16 cellular contexts compared by ENCODE assay signal in the genomic region with DNA sequence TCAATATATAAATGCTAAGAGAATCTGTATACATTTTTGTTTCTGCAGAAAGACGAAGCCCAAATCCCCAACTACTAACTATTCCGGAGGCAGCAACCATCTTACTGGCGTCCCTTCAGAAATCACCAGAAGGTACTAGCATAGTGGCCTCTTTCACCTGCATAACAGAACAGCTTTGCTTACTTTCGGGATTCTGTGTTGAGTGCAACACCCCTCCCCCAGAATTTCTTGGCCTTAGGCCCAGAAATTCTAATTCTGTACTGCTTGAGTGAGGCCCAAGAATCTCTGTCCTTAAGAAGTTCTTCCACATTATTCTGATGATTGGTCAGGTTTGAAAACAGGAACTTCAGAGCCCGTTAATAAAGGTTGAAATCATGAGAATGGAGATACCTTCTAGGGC. TPM values are rescaled to one million over a fixed set of nuclear protein-coding genes. Genes with fewer than 3 reads are reported as not detected.
DNase-seq lines count a peak whose midpoint lies in the region; ATAC-seq and TF ChIP-seq lines count a peak whose summit lies in the region.
"Had no signal": no experiment of that assay in that cellular context is flagged by ENCODE, and none has a peak within 500 bp of the region (broad histone marks: within the 10 kb centered on the region; RNA-seq: fewer than 3 reads in every experiment).

No MANE protein-coding gene starts in this region.

- no peak for ATAC-seq in CD4-positive, alpha-beta T cell (ENCODE audit: poor library complexity)
- ATAC-seq in HG03457 (IDR thresholded peaks at IDR 0.05; ENCODE audit: unreplicated experiment): no peak
- ATAC-seq: HCT116; stimulated activated naive CD8-positive, alpha-beta T cell treated with anti-CD3 and anti-CD28 coated beads, Interleukin-15, Interleukin-2, amounts not matched to agents 100 U/mL and 50 U/mL, for 24 hours had no signal

- intact Hi-C loops in CD4-positive, alpha-beta T cell (cut with DNase I, micrococcal nuclease): no loop called here

- no peak overlapping the region for H3K27ac ChIP-seq in CD4-positive, alpha-beta T cell (ENCODE audit: low read depth, low read length)
- H3K27ac ChIP-seq in fibroblast of lung (ENCODE audit: insufficient read depth, low read length): no peak overlapping the region
- H3K27ac ChIP-seq: prostate gland, SJSA1 had no signal

- H3K27me3 Mint-ChIP-seq in CD4-positive, alpha-beta T cell: peaks cover 58% of the 10 kb centered on the region
- peaks cover 50% of the 10 kb centered on the region for H3K27me3 Mint-ChIP-seq in nephron (ENCODE audit: low read depth)

- POLR2A ChIA-PET in CD4-positive, alpha-beta T cell (lab: Charles Lee): no interaction called here

- CTCF ChIA-PET in CD4-positive, alpha-beta T cell (lab: Charles Lee): no interaction called here

- no peaks in the 10 kb centered on the region for H3K79me2 ChIP-seq in fibroblast of lung (ENCODE audit: control insufficient read depth, insufficient read depth, low read length)

- TF ChIP-seq CTCF in CD4-positive, alpha-beta T cell (IDR thresholded peaks at IDR 0.05): no peak
- TF ChIP-seq CTCF in fibroblast of lung (conservative IDR thresholded peaks at IDR 0.05 in 1 of 2, IDR thresholded peaks at IDR 0.05 in 1 of 2; ENCODE audit: low read depth in 1 of 2, low read length in 2 of 2): no peak
- TF ChIP-seq CTCF in nephron (IDR thresholded peaks at IDR 0.05; ENCODE audit: unreplicated experiment in 3 of 3): no peak

- no peak overlapping the region for H3K27ac Mint-ChIP-seq in CD4-positive, alpha-beta T cell
- peak overlapping the region; percentile 81 to 90 (median 89) for H3K27ac Mint-ChIP-seq in nephron
- H3K27ac Mint-ChIP-seq: activated B cell treated with CpG ODN at 0.5 μM for 24 hours had no signal

- H3K36me3 Mint-ChIP-seq in CD4-positive, alpha-beta T cell (ENCODE audit: low read depth): no peaks in the 10 kb centered on the region
- H3K36me3 Mint-ChIP-seq in nephron (ENCODE audit: low read depth): no peaks in the 10 kb centered on the region

- H3K36me3 ChIP-seq in fibroblast of lung (ENCODE audit: control insufficient read depth, insufficient read depth, low read length): no peaks in the 10 kb centered on the region
- H3K36me3 ChIP-seq: prostate gland, SJSA1 had no signal

- H3K9me3 Mint-ChIP-seq in CD4-positive, alpha-beta T cell: peaks cover 5% of the 10 kb centered on the region
- peaks cover 4% of the 10 kb centered on the region for H3K9me3 Mint-ChIP-seq in nephron

- no peak overlapping the region for H3K9ac ChIP-seq in fibroblast of lung (ENCODE audit: insufficient read depth, low read length)

- H3K27me3 ChIP-seq in CD4-positive, alpha-beta T cell (ENCODE audit: control insufficient read depth, insufficient read depth, low read length): peaks cover 24% of the 10 kb centered on the region
- H3K27me3 ChIP-seq in fibroblast of lung (ENCODE audit: control insufficient read depth, insufficient read depth, low read length): no peaks in the 10 kb centered on the region

- H4K20me1 ChIP-seq in fibroblast of lung (ENCODE audit: control insufficient read depth, extremely low read depth, insufficient read depth, low read length): no peaks in the 10 kb centered on the region

- no peaks in the 10 kb centered on the region for H3K9me3 ChIP-seq in CD4-positive, alpha-beta T cell (ENCODE audit: control insufficient read depth, low read length)
- no peaks in the 10 kb centered on the region for H3K9me3 ChIP-seq in fibroblast of lung (ENCODE audit: control insufficient read depth, insufficient read depth, low read depth, low read length)
- H3K9me3 ChIP-seq: prostate gland, SJSA1 had no signal

- H3K4me3 ChIP-seq in fibroblast of lung (replicated peaks in 1 of 4; ENCODE audit: control extremely low read depth in 1 of 4, insufficient read depth in 1 of 4, low read depth in 3 of 4, low read length in 4 of 4): no peak overlapping the region
- H3K4me3 ChIP-seq: prostate gland, SJSA1 had no signal

- no peak for DNase-seq in CD4-positive, alpha-beta T cell
- DNase-seq in NCI-H1105 treated with DMSO at 0.1 percent for 48 hours (lab: John Stamatoyannopoulos, UW) (peak; percentile 46), fibroblast of lung (ENCODE audit: low read depth in 2 of 2) (peak; percentile 19 to 23), DMS53 treated with DMSO at 0.1 percent for 48 hours (lab: John Stamatoyannopoulos, UW; ENCODE audit: unreplicated experiment) (no peak), NCI-H1436 (lab: John Stamatoyannopoulos, UW) (no peak)
- no peak for DNase-seq in effector CD4-positive, alpha-beta T cell
- DNase-seq: activated B cell treated with CpG ODN at 0.5 μM for 24 hours; IMR-90; mesendoderm; NCI-H1694; stimulated activated naive CD8-positive, alpha-beta T cell treated with anti-CD3 and anti-CD28 coated beads, Interleukin-15, Interleukin-2, amounts not matched to agents 100 U/mL and 50 U/mL, for 24 hours had no signal

- peaks cover 13% of the 10 kb centered on the region for H3K4me1 Mint-ChIP-seq in CD4-positive, alpha-beta T cell (ENCODE audit: low read depth)
- H3K4me1 Mint-ChIP-seq in nephron: peaks cover 31% of the 10 kb centered on the region

- no peak overlapping the region for H2AFZ ChIP-seq in fibroblast of lung (ENCODE audit: low read length)

- no peak overlapping the region for H3K4me2 ChIP-seq in fibroblast of lung (ENCODE audit: extremely low read depth, insufficient read depth, low read length)

- peak overlapping the region; percentile 28 for H3K4me3 Mint-ChIP-seq in CD4-positive, alpha-beta T cell
- peak overlapping the region; percentile 74 to 87 (median 83) for H3K4me3 Mint-ChIP-seq in nephron

- no peaks in the 10 kb centered on the region for H3K4me1 ChIP-seq in fibroblast of lung (ENCODE audit: control insufficient read depth, extremely low read depth, insufficient read depth, low read length)
- H3K4me1 ChIP-seq: prostate gland had no signal

RNA-seq across cellular contexts. Expression of a gene that starts 2.9 kb away (rescaled TPM):
- total RNA-seq in CD4-positive, alpha-beta T cell: not detected
- 0.50 and 1.3 TPM in 2 replicates for total RNA-seq in fibroblast of lung
- 0.17 and 0.75 TPM in 2 replicates for polyA plus RNA-seq in fibroblast of lung
- 0.08 and 0.31 TPM in 2 replicates for polyA plus RNA-seq in fibroblast of lung (2012)
- not detected in 2 replicates for polyA minus RNA-seq in fibroblast of lung (ENCODE audit: low replicate concordance)

RNA-seq across cellular contexts. Expression of a gene that starts 27.4 kb away (rescaled TPM):
- total RNA-seq in CD4-positive, alpha-beta T cell: 10 to 100 TPM; 41.5 to 46.3 TPM
- total RNA-seq in fibroblast of lung: 38.8 and 41.3 TPM in 2 replicates
- polyA plus RNA-seq in fibroblast of lung: 45.4 and 56.8 TPM in 2 replicates
- polyA plus RNA-seq in fibroblast of lung (2012): 70.7 and 86.5 TPM in 2 replicates
- 2.8 and 8.1 TPM in 2 replicates for polyA minus RNA-seq in fibroblast of lung (ENCODE audit: low replicate concordance)

RNA-seq across cellular contexts. Expression of a gene that starts 27.5 kb away (rescaled TPM):
- 10 to 100 TPM; 11.1 to 16.0 TPM for total RNA-seq in CD4-positive, alpha-beta T cell
- 62.6 and 79.9 TPM in 2 replicates for total RNA-seq in fibroblast of lung
- 54.8 and 57.5 TPM in 2 replicates for polyA plus RNA-seq in fibroblast of lung
- 46.5 and 48.1 TPM in 2 replicates for polyA plus RNA-seq in fibroblast of lung (2012)
- 5.4 and 6.2 TPM in 2 replicates for polyA minus RNA-seq in fibroblast of lung (ENCODE audit: low replicate concordance)

Comparison
In these comparisons a context has a peak if more than half of its experiments do, and no peak if none do; other contexts are left out.
1. DNase-seq: peak in NCI-H1105 treated with DMSO at 0.1 percent for 48 hours (single experiment) and fibroblast of lung (2 of 2); none in CD4-positive, alpha-beta T cell (0 of 10), DMS53 treated with DMSO at 0.1 percent for 48 hours (single experiment), effector CD4-positive, alpha-beta T cell (single experiment) and NCI-H1436 (single experiment).